ENCODE assay signal across 14 cellular contexts in genomic region chr1:230490436-230490835, GRCh38.
DNase-seq lines count a peak whose midpoint lies in the region; ATAC-seq and TF ChIP-seq lines count a peak whose summit lies in the region.
"Had no signal": no experiment of that assay in that cellular context is flagged by ENCODE, and none has a peak within 500 bp of the region (broad histone marks: within the 10 kb centered on the region; RNA-seq: fewer than 3 reads in every experiment).

No MANE protein-coding gene starts in this region.

- H3K4me3 Mint-ChIP-seq in activated naive CD8-positive, alpha-beta T cell treated with anti-CD3 and anti-CD28 coated beads, Interleukin-2, amount 50 U/mL, for 24 hours = no peak overlapping the region
- H3K4me3 Mint-ChIP-seq in activated naive CD8-positive, alpha-beta T cell treated with anti-CD3 and anti-CD28 coated beads for 36 hours = no peak overlapping the region
- H3K4me3 Mint-ChIP-seq in osteocyte (ENCODE audit: unreplicated experiment) = no peak overlapping the region
- H3K4me3 Mint-ChIP-seq: B cell; CD4-positive, alpha-beta T cell; CD8-positive, alpha-beta T cell had no signal

- no peaks in the 10 kb centered on the region for H3K36me3 Mint-ChIP-seq in activated naive CD8-positive, alpha-beta T cell treated with anti-CD3 and anti-CD28 coated beads, Interleukin-2, amount 50 U/mL, for 24 hours (ENCODE audit: low read depth)
- no peaks in the 10 kb centered on the region for H3K36me3 Mint-ChIP-seq in activated naive CD8-positive, alpha-beta T cell treated with anti-CD3 and anti-CD28 coated beads for 36 hours
- H3K36me3 Mint-ChIP-seq in osteocyte (ENCODE audit: unreplicated experiment) = no peaks in the 10 kb centered on the region
- H3K36me3 Mint-ChIP-seq: CD8-positive, alpha-beta T cell had no signal

- no peak for TF ChIP-seq CTCF in osteocyte (IDR thresholded peaks at IDR 0.05)

- ATAC-seq in activated naive CD8-positive, alpha-beta T cell treated with anti-CD3 and anti-CD28 coated beads, Interleukin-2, amount 50 U/mL, for 24 hours = peak; percentile 15
- no peak for ATAC-seq in HG03025 (IDR thresholded peaks at IDR 0.05; ENCODE audit: low FRiP score, unreplicated experiment)
- ATAC-seq: A549; CD8-positive, alpha-beta T cell; GM12878 had no signal

- H3K27ac Mint-ChIP-seq in activated naive CD8-positive, alpha-beta T cell treated with anti-CD3 and anti-CD28 coated beads, Interleukin-2, amount 50 U/mL, for 24 hours = no peak overlapping the region
- no peak overlapping the region for H3K27ac Mint-ChIP-seq in activated naive CD8-positive, alpha-beta T cell treated with anti-CD3 and anti-CD28 coated beads for 36 hours
- no peak overlapping the region for H3K27ac Mint-ChIP-seq in osteocyte (ENCODE audit: unreplicated experiment)
- H3K27ac Mint-ChIP-seq: B cell; CD4-positive, alpha-beta T cell; CD8-positive, alpha-beta T cell had no signal

- H3K4me1 Mint-ChIP-seq in activated naive CD8-positive, alpha-beta T cell treated with anti-CD3 and anti-CD28 coated beads, Interleukin-2, amount 50 U/mL, for 24 hours = no peaks in the 10 kb centered on the region
- H3K4me1 Mint-ChIP-seq in activated naive CD8-positive, alpha-beta T cell treated with anti-CD3 and anti-CD28 coated beads for 36 hours = no peaks in the 10 kb centered on the region
- no peaks in the 10 kb centered on the region for H3K4me1 Mint-ChIP-seq in osteocyte (ENCODE audit: unreplicated experiment)
- H3K4me1 Mint-ChIP-seq: B cell had no signal

- peaks cover 22% of the 10 kb centered on the region for H3K27me3 Mint-ChIP-seq in activated naive CD8-positive, alpha-beta T cell treated with anti-CD3 and anti-CD28 coated beads, Interleukin-2, amount 50 U/mL, for 24 hours
- H3K27me3 Mint-ChIP-seq in activated naive CD8-positive, alpha-beta T cell treated with anti-CD3 and anti-CD28 coated beads for 36 hours = peaks cover 17% of the 10 kb centered on the region
- peaks cover 56% of the 10 kb centered on the region for H3K27me3 Mint-ChIP-seq in osteocyte (ENCODE audit: unreplicated experiment)

- H3K9me3 Mint-ChIP-seq in activated naive CD8-positive, alpha-beta T cell treated with anti-CD3 and anti-CD28 coated beads, Interleukin-2, amount 50 U/mL, for 24 hours = no peaks in the 10 kb centered on the region
- H3K9me3 Mint-ChIP-seq in activated naive CD8-positive, alpha-beta T cell treated with anti-CD3 and anti-CD28 coated beads for 36 hours = no peaks in the 10 kb centered on the region
- peaks cover 4% of the 10 kb centered on the region for H3K9me3 Mint-ChIP-seq in osteocyte (ENCODE audit: unreplicated experiment)
- H3K9me3 Mint-ChIP-seq: CD4-positive, alpha-beta T cell; CD8-positive, alpha-beta T cell had no signal

- DNase-seq in activated naive CD8-positive, alpha-beta T cell treated with anti-CD3 and anti-CD28 coated beads, Interleukin-2, amount 50 U/mL, for 24 hours = no peak
- DNase-seq in activated naive CD8-positive, alpha-beta T cell treated with anti-CD3 and anti-CD28 coated beads for 36 hours = no peak
- DNase-seq in osteocyte (ENCODE audit: extremely low spot score, unreplicated experiment) (peak; percentile 25), RPMI8226 (no peak)
- DNase-seq: AML-193; Caco-2; Calu3; CD4-positive, alpha-beta T cell; CD8-positive, alpha-beta T cell; DMS79 treated with DMSO at 0.1 percent for 48 hours had no signal
